ENCODE assay signal across 18 cellular contexts in genomic region chr20:10338781-10339180, GRCh38.
"Had no signal": no experiment of that assay in that cellular context is flagged by ENCODE, and none has a peak within 500 bp of the region (broad histone marks: within the 10 kb centered on the region; RNA-seq: fewer than 3 reads in every experiment).

No MANE protein-coding gene starts in this region.

- H3K9me3 ChIP-seq: breast epithelium had no signal

- DNase-seq: activated CD4-positive, alpha-beta T cell treated with anti-CD3 and anti-CD28 coated beads for 4 hours; activated CD8-positive, alpha-beta memory T cell treated with anti-CD3 and anti-CD28 coated beads, Interleukin-2, amount 50 U/mL, for 4 hours; activated CD8-positive, alpha-beta T cell treated with anti-CD3 and anti-CD28 coated beads for 36 hours; activated effector memory CD4-positive, alpha-beta T cell treated with Interleukin-2 at 50 U/mL for 16 hours; activated naive CD4-positive, alpha-beta T cell; aorta; caudate nucleus; KG1; NCI-H1105 treated with DMSO at 0.1 percent for 48 hours; NCI-H146; NCI-H187 treated with DMSO at 0.1 percent for 48 hours; NCI-H2081 treated with DMSO at 0.1 percent for 48 hours; NCI-H524; PC-9; SIG-M5; SW 1271 had no signal

- H3K4me3 ChIP-seq: breast epithelium, PC-9 had no signal

- H3K4me1 ChIP-seq: breast epithelium had no signal

- H3K27me3 ChIP-seq: breast epithelium had no signal

- H2AFZ ChIP-seq: PC-9 had no signal

- H3K4me2 ChIP-seq: PC-9 had no signal

- H3K27ac ChIP-seq: breast epithelium, PC-9 had no signal

- H3K36me3 ChIP-seq: breast epithelium had no signal

- ATAC-seq: activated CD4-positive, CD25-positive, alpha-beta regulatory T cell treated with anti-CD3 and anti-CD28 coated beads, Interleukin-2, amount 50 U/mL, for 24 hours; activated CD8-positive, alpha-beta T cell treated with anti-CD3 and anti-CD28 coated beads for 36 hours had no signal
